13 cellular contexts compared by ENCODE assay signal in genomic region chr19:47495478-47496372, GRCh38. TPM values are rescaled to one million over a fixed set of nuclear protein-coding genes. Genes with fewer than 3 reads are reported as not detected.
DNase-seq lines count a peak whose midpoint lies in the region; ATAC-seq and TF ChIP-seq lines count a peak whose summit lies in the region.
"Had no signal": no experiment of that assay in that cellular context is flagged by ENCODE, and none has a peak within 500 bp of the region (broad histone marks: within the 10 kb centered on the region; RNA-seq: fewer than 3 reads in every experiment).

No MANE protein-coding gene starts in this region.

- H3K27me3 ChIP-seq in BLaER1 treated with 17β-estradiol and CSF1 and Interleukin-3, amounts not matched to agents 10 nM and 100 nM, result no peaks in the 10 kb centered on the region
- H3K27me3 ChIP-seq in esophagus squamous epithelium, result no peaks in the 10 kb centered on the region
- H3K27me3 ChIP-seq: Peyer's patch had no signal

- peaks cover 11 to 98% (median 75%) of the 10 kb centered on the region in 11 experiments for H3K36me3 ChIP-seq in BLaER1 treated with 17β-estradiol and CSF1 and Interleukin-3, amounts not matched to agents 10 nM and 100 nM
- peaks cover 33 to 99% (median 36%) of the 10 kb centered on the region in 3 donors for H3K36me3 ChIP-seq in esophagus squamous epithelium

- H3K4me3 ChIP-seq in BLaER1 treated with 17β-estradiol and CSF1 and Interleukin-3, amounts not matched to agents 10 nM and 100 nM, result no peak overlapping the region
- H3K4me3 ChIP-seq in esophagus squamous epithelium, result no peak overlapping the region
- H3K4me3 ChIP-seq: Peyer's patch, skin epidermis had no signal

- WGBS in esophagus squamous epithelium, 2 donors, result 76 to 79% methylated on average over 13 to 15 of the region's 17 CpGs

- peak overlapping the region in 8 of 10 donors; percentile 12 to 75 (median 54) for H3K27ac Mint-ChIP-seq in naive thymus-derived CD8-positive, alpha-beta T cell
- H3K27ac Mint-ChIP-seq: activated naive CD8-positive, alpha-beta T cell had no signal

- no peak for TF ChIP-seq CTCF in esophagus squamous epithelium (IDR thresholded peaks at IDR 0.05)

- TF ChIP-seq POLR2A in esophagus squamous epithelium (IDR thresholded peaks at IDR 0.05), result no peak

- no peaks in the 10 kb centered on the region for H3K9me3 Mint-ChIP-seq in naive thymus-derived CD8-positive, alpha-beta T cell
- H3K9me3 Mint-ChIP-seq: central memory CD8-positive, alpha-beta T cell had no signal

- peaks cover 6 to 54% (median 19%) of the 10 kb centered on the region in 4 donors for H3K4me1 Mint-ChIP-seq in naive thymus-derived CD8-positive, alpha-beta T cell

- H3K36me3 Mint-ChIP-seq in naive thymus-derived CD8-positive, alpha-beta T cell, result peaks cover 0 to 41% (median 0%) of the 10 kb centered on the region in 3 donors
- H3K36me3 Mint-ChIP-seq: activated naive CD8-positive, alpha-beta T cell had no signal

- POLR2A ChIA-PET in naive thymus-derived CD8-positive, alpha-beta T cell (lab: Charles Lee), result interaction anchor here (0.7 to 1.2 kb wide), 2 partner anchors 8 to 11 kb away, joined by 3 read pairs; partner anchors contain the start of gene KPTN

- no peak for ATAC-seq in naive thymus-derived CD8-positive, alpha-beta T cell
- ATAC-seq in GM18520 (IDR thresholded peaks at IDR 0.05; ENCODE audit: unreplicated experiment), result no peak

- peaks cover 48 to 96% (median 80%) of the 10 kb centered on the region in 11 experiments for H4K20me1 ChIP-seq in BLaER1 treated with 17β-estradiol and CSF1 and Interleukin-3, amounts not matched to agents 10 nM and 100 nM

- H3K9me3 ChIP-seq in BLaER1 treated with 17β-estradiol and CSF1 and Interleukin-3, amounts not matched to agents 10 nM and 100 nM (replicated peaks in 1 of 11), result no peaks in the 10 kb centered on the region
- H3K9me3 ChIP-seq in esophagus squamous epithelium, result no peaks in the 10 kb centered on the region
- H3K9me3 ChIP-seq: Peyer's patch had no signal

- peaks cover 0 to 55% (median 46%) of the 10 kb centered on the region in 10 experiments; a peak in 16 of 20 replicates for H3K4me1 ChIP-seq in BLaER1 treated with 17β-estradiol and CSF1 and Interleukin-3, amounts not matched to agents 10 nM and 100 nM
- H3K4me1 ChIP-seq in esophagus squamous epithelium, result peaks cover 0 to 13% (median 0%) of the 10 kb centered on the region in 3 donors
- H3K4me1 ChIP-seq: Peyer's patch had no signal

- intact Hi-C loops in esophagus squamous epithelium (cut with DNase I), result no loop called here

- H3K4me3 Mint-ChIP-seq in naive thymus-derived CD8-positive, alpha-beta T cell, result peak overlapping the region in 2 of 10 donors; percentile 14 to 52
- H3K4me3 Mint-ChIP-seq: activated naive CD8-positive, alpha-beta T cell; central memory CD8-positive, alpha-beta T cell had no signal

- peak overlapping the region in 9 of 11 experiments; percentile 17 to 77 (median 57); a peak in 16 of 22 replicates for H3K4me2 ChIP-seq in BLaER1 treated with 17β-estradiol and CSF1 and Interleukin-3, amounts not matched to agents 10 nM and 100 nM
- H3K4me2 ChIP-seq: KMS-11 had no signal

- DNase-seq in COLO668 (lab: John Stamatoyannopoulos, UW; ENCODE audit: unreplicated experiment), result peak; percentile 2
- DNase-seq in NCI-H446 treated with DMSO at 0.1 percent for 48 hours (lab: John Stamatoyannopoulos, UW), result peak; percentile 59
- DNase-seq in naive thymus-derived CD8-positive, alpha-beta T cell, result no peak
- DNase-seq in SHP77 (lab: John Stamatoyannopoulos, UW), result no peak
- DNase-seq in esophagus squamous epithelium (lab: John Stamatoyannopoulos, UW), result no peak
- DNase-seq: Peyer's patch had no signal

- no peaks in the 10 kb centered on the region for H3K27me3 Mint-ChIP-seq in naive thymus-derived CD8-positive, alpha-beta T cell
- H3K27me3 Mint-ChIP-seq: activated naive CD8-positive, alpha-beta T cell; central memory CD8-positive, alpha-beta T cell had no signal

- H3K27ac ChIP-seq in BLaER1 treated with 17β-estradiol and CSF1 and Interleukin-3, amounts not matched to agents 10 nM and 100 nM, result no peak overlapping the region
- no peak overlapping the region for H3K27ac ChIP-seq in esophagus squamous epithelium
- H3K27ac ChIP-seq: KMS-11, Peyer's patch, skin epidermis had no signal

- H3K9ac ChIP-seq in BLaER1 treated with 17β-estradiol and CSF1 and Interleukin-3, amounts not matched to agents 10 nM and 100 nM, result peak overlapping the region in 4 of 11 experiments; percentile 0 to 53 (median 50); a peak in 5 of 22 replicates
- H3K9ac ChIP-seq: KMS-11 had no signal

RNA-seq across cellular contexts. Expression of gene KPTN, which starts 11.7 kb away (rescaled TPM):
- total RNA-seq in naive thymus-derived CD8-positive, alpha-beta T cell, result 1 to 10 TPM; 5.4 to 7.1 TPM
- polyA plus RNA-seq in naive thymus-derived CD8-positive, alpha-beta T cell, result 1 to 10 TPM; 5.8 to 8.0 (median 7.6) TPM
- 1 to 10 TPM; 5.6 to 9.4 (median 8.4) TPM for total RNA-seq in esophagus squamous epithelium

RNA-seq across cellular contexts. Expression of gene NAPA, which starts 19.1 kb away (rescaled TPM):
- 10 to 100 TPM; 85.3 to 92.3 TPM for total RNA-seq in naive thymus-derived CD8-positive, alpha-beta T cell
- 100 to 1,000 TPM in 1 of 3 donors, 10 to 100 TPM in 2; 88.7 to 116 (median 89.6) TPM for polyA plus RNA-seq in naive thymus-derived CD8-positive, alpha-beta T cell
- total RNA-seq in esophagus squamous epithelium, result 100 to 1,000 TPM; 106 to 178 (median 125) TPM

RNA-seq across cellular contexts. Expression of gene SLC8A2, which starts 24.0 kb away (rescaled TPM):
- under 1 TPM in 1 of 2 experiments, not detected in 1; 0.42 TPM for total RNA-seq in naive thymus-derived CD8-positive, alpha-beta T cell
- polyA plus RNA-seq in naive thymus-derived CD8-positive, alpha-beta T cell, result under 1 TPM in 2 of 3 donors, not detected in 1; 0.02 to 0.12 TPM
- 1 to 10 TPM in 2 of 4 donors, under 1 TPM in 1, not detected in 1; 0.08 to 5.0 (median 3.6) TPM for total RNA-seq in esophagus squamous epithelium
- total RNA-seq: epithelial cell of proximal tubule had no signal

Comparison
In these comparisons a context has a peak if more than half of its experiments do, and no peak if none do; other contexts are left out.
1. DNase-seq: peak in COLO668 (single experiment) and NCI-H446 treated with DMSO at 0.1 percent for 48 hours (single experiment); none in naive thymus-derived CD8-positive, alpha-beta T cell (0 of 10), SHP77 (0 of 2) and esophagus squamous epithelium (single experiment).